Comparison of ENCODE assay signal across 28 cellular contexts in the genomic region with DNA sequence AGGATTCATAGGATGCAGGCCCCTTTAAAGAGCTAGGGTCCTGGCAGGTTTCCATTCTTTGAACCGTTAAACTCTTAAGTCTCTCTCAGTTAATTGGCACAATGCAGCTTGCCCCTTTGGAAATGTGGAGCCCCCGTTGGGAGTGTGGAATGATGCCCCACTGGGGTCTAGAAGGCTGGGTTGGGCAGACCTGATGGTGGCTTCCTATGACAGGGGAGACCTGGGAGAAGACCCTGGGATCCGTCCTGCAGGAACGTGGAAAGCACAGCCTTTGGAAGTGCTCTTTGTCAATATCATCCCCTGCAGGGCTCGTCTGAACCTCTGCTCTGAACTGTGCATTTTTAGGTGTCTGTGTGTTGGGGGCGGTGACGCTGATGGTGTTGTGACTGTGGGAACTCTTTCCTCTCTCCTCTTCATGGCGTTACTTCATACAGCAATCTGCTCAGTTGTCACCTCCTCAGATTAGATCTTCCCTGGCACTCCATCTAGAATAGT.
"Had no signal": no experiment of that assay in that cellular context is flagged by ENCODE, and none has a peak within 500 bp of the region (broad histone marks: within the 10 kb centered on the region; RNA-seq: fewer than 3 reads in every experiment).

No MANE protein-coding gene starts in this region.

- H3K27me3 ChIP-seq: gastrocnemius medialis, pancreas, transverse colon, upper lobe of right lung, uterus had no signal

- H3K9me3 Mint-ChIP-seq: mesothelial cell of epicardium; nephron; stimulated activated naive CD8-positive, alpha-beta T cell treated with anti-CD3 and anti-CD28 coated beads, Interleukin-15, amount 100 ng/mL, for 72 hours had no signal

- DNase-seq: cerebellar nuclear complex; dorsolateral prefrontal cortex; effector CD8-positive, alpha-beta T cell; foreskin fibroblast; gastrocnemius medialis; kidney; mucosa of descending colon; naive thymus-derived CD4-positive, alpha-beta T cell; occipital lobe; pancreas; stimulated activated CD4-positive, alpha-beta T cell treated with anti-CD3 and anti-CD28 coated beads, Interleukin-12 subunit alpha, Interleukin-12 subunit beta, amount 100 ng/mL, for 4 hours; stimulated activated CD4-positive, alpha-beta T cell treated with anti-CD3 and anti-CD28 coated beads, Interleukin-1b, Interleukin-23, amount 100 ng/mL, for 48 hours; stimulated activated CD4-positive, alpha-beta T cell treated with anti-CD3 and anti-CD28 coated beads, Interleukin-4, amount 100 ng/mL, for 1 hour; stimulated activated CD8-positive, alpha-beta memory T cell treated with anti-CD3 and anti-CD28 coated beads, Interleukin-4, amount 100 ng/mL, for 48 hours; stimulated activated naive CD4-positive, alpha-beta T cell; stimulated activated naive CD8-positive, alpha-beta T cell treated with anti-CD3 and anti-CD28 coated beads, Interleukin-15, amount 100 ng/mL, for 72 hours; transverse colon; upper lobe of right lung; uterus had no signal

- H3K4me3 ChIP-seq: dorsolateral prefrontal cortex, gastrocnemius medialis, lung, mucosa of descending colon, pancreas, smooth muscle cell, suprapubic skin, transverse colon, upper lobe of right lung, uterus had no signal

- FAIRE-seq: endometrium, kidney, pancreas had no signal

- H3K36me3 ChIP-seq: gastrocnemius medialis, pancreas, suprapubic skin, transverse colon, upper lobe of right lung, uterus had no signal

- H3K4me1 Mint-ChIP-seq: memory B cell; mesothelial cell of epicardium; naive thymus-derived CD4-positive, alpha-beta T cell; nephron; stimulated activated naive CD8-positive, alpha-beta T cell treated with anti-CD3 and anti-CD28 coated beads, Interleukin-15, amount 100 ng/mL, for 72 hours had no signal

- ATAC-seq: gastrocnemius medialis; left lobe of liver; mucosa of descending colon; naive thymus-derived CD4-positive, alpha-beta T cell; pancreas; sciatic nerve; stimulated activated naive CD8-positive, alpha-beta T cell treated with anti-CD3 and anti-CD28 coated beads, Interleukin-15, amount 100 ng/mL, for 72 hours; upper lobe of right lung had no signal

- H3K4me2 ChIP-seq: smooth muscle cell had no signal

- H3K36me3 Mint-ChIP-seq: memory B cell; mesothelial cell of epicardium; naive thymus-derived CD4-positive, alpha-beta T cell had no signal

- H3K4me3 Mint-ChIP-seq: memory B cell; mesothelial cell of epicardium; naive thymus-derived CD4-positive, alpha-beta T cell; nephron; stimulated activated naive CD8-positive, alpha-beta T cell treated with anti-CD3 and anti-CD28 coated beads, Interleukin-15, amount 100 ng/mL, for 72 hours had no signal

- H3K27ac Mint-ChIP-seq: memory B cell; mesothelial cell of epicardium; naive thymus-derived CD4-positive, alpha-beta T cell; nephron had no signal

- H3K9me3 ChIP-seq: gastrocnemius medialis, mucosa of descending colon, pancreas, suprapubic skin, transverse colon, upper lobe of right lung, uterus had no signal

- H3K4me1 ChIP-seq: gastrocnemius medialis, pancreas, suprapubic skin, upper lobe of right lung, uterus had no signal

- H3K27ac ChIP-seq: dorsolateral prefrontal cortex, gastrocnemius medialis, pancreas, suprapubic skin, transverse colon, upper lobe of right lung, uterus had no signal
